In the genomic region with DNA sequence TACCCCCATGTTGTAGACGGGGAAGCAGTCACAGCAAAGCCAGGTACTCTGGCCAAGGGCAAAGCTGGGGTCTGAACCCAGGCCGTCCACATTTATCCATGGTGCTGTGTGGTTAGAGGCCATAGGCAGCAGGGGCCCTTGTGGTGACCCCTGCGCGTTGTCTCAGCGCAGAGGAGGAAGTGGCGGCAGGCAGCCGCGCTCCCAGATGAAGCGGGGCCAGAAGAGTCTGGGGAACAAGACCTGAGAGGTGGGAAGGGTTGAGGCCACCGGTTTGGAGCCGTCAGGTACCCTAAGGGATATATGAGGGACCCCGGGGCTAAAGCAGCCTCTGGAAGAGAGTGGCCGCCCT, we compare ENCODE assay signal across 8 cellular contexts. TPM values are rescaled to one million over a fixed set of nuclear protein-coding genes. Genes with fewer than 3 reads are reported as not detected.
A peak's percentile ranks its signal among the peaks of the same experiment; 100 is the strongest.
DNase-seq lines count a peak whose midpoint lies in the region; ATAC-seq, FAIRE-seq and TF ChIP-seq lines count a peak whose summit lies in the region.

No MANE protein-coding gene starts in this region.

- no peaks in the 10 kb centered on the region for H3K36me3 Mint-ChIP-seq in activated CD4-positive, alpha-beta T cell treated with anti-CD3 and anti-CD28 coated beads, Interleukin-2, amount 10 ng/mL, durations not matched to agents 7 days and 5 days (ENCODE audit: low read depth)

- no peak overlapping the region for H2AK5ac ChIP-seq in IMR-90 (ENCODE audit: low read depth, low read length)

- H3K56ac ChIP-seq in IMR-90 (ENCODE audit: extremely low read depth, insufficient read depth, low read length), result no peak overlapping the region

- no peak for FAIRE-seq in H54 (lab: Jason Lieb, UNC)

- peak overlapping the region; percentile 83 for H3K4me3 ChIP-seq in IMR-90 (ENCODE audit: insufficient read depth, low read depth, low read length)
- peak overlapping the region; percentile 67 for H3K4me3 ChIP-seq in fibroblast of pulmonary artery (replicated peaks; ENCODE audit: low read depth, low read length)
- peak overlapping the region; percentile 83 to 88 for H3K4me3 ChIP-seq in neutrophil (ENCODE audit: low read depth in 1 of 2, low read length in 1 of 2)

- no peak overlapping the region for H2BK20ac ChIP-seq in IMR-90 (ENCODE audit: low read depth, low read length)

- H2AK9ac ChIP-seq in IMR-90 (replicated peaks; ENCODE audit: low read depth, low read length, poor library complexity), result no peak overlapping the region

- H4K5ac ChIP-seq in IMR-90 (ENCODE audit: low read depth, low read length), result no peak overlapping the region; the same call in 1 of the 2 replicates

- H3K27me3 ChIP-seq in IMR-90 (ENCODE audit: control insufficient read depth, insufficient read depth, low read length) (peaks cover 5% of the 10 kb centered on the region; the same call in 1 of the 2 replicates), neutrophil (no peaks in the 10 kb centered on the region)

- TF ChIP-seq RAD21 in IMR-90 (IDR thresholded peaks at IDR 0.05; ENCODE audit: low read length), result no peak

- no peak overlapping the region for H3K27ac ChIP-seq in IMR-90 (ENCODE audit: insufficient read depth, low read length)
- H3K27ac ChIP-seq in neutrophil, result peak overlapping the region; percentile 88

- peak overlapping the region; percentile 52; the same call in 1 of the 2 replicates for H3K4ac ChIP-seq in IMR-90 (ENCODE audit: low read depth, low read length)

- H3K9ac ChIP-seq in IMR-90 (ENCODE audit: low read depth, low read length), result no peak overlapping the region

- no peaks in the 10 kb centered on the region for H3K79me1 ChIP-seq in IMR-90 (ENCODE audit: low read depth in 1 of 2, low read length in 2 of 2)

- H3K36me3 ChIP-seq in IMR-90 (ENCODE audit: control insufficient read depth, insufficient read depth, low read length) (no peaks in the 10 kb centered on the region), neutrophil (no peaks in the 10 kb centered on the region)

- H3K14ac ChIP-seq in IMR-90 (replicated peaks; ENCODE audit: low read depth, low read length), result no peak overlapping the region

- TF ChIP-seq CTCF in GM10266 (IDR thresholded peaks at IDR 0.05; ENCODE audit: control insufficient read depth, insufficient read depth, low read depth, missing control alignments) (no peak), IMR-90 (conservative IDR thresholded peaks at IDR 0.05; ENCODE audit: low read depth, low read length) (no peak), fibroblast of pulmonary artery (IDR thresholded peaks at IDR 0.05; ENCODE audit: low read length, missing control alignments) (no peak), neutrophil (IDR thresholded peaks at IDR 0.05) (peak; percentile 42)

- H3K9me1 ChIP-seq in IMR-90 (ENCODE audit: insufficient read depth, low read length), result no peaks in the 10 kb centered on the region

- H3K27me3 Mint-ChIP-seq in activated CD4-positive, alpha-beta T cell treated with anti-CD3 and anti-CD28 coated beads, Interleukin-2, amount 10 ng/mL, durations not matched to agents 7 days and 5 days, result peaks cover 16% of the 10 kb centered on the region

- WGBS in IMR-90 (ENCODE audit: extremely low coverage in 2 of 2, insufficient read length in 1 of 2), 2 experiments, result 44% methylated on average over 8 of the region's 13 CpGs; no CpG with 5 or more reads in 1 of the 2 experiments

- TF ChIP-seq POLR2A in IMR-90 (IDR thresholded peaks at IDR 0.05; ENCODE audit: low read depth, low read length) (no peak), H54 (IDR thresholded peaks at IDR 0.05; ENCODE audit: low read depth, low read length) (no peak)

- no peak overlapping the region for H4K91ac ChIP-seq in IMR-90 (ENCODE audit: insufficient read depth, low read depth, low read length)

- peak overlapping the region; percentile 46 to 57; a peak in 3 of 4 replicates for H4K8ac ChIP-seq in IMR-90 (ENCODE audit: low read depth in 2 of 2, low read length in 2 of 2)

- H3K9me3 Mint-ChIP-seq in activated CD4-positive, alpha-beta T cell treated with anti-CD3 and anti-CD28 coated beads, Interleukin-2, amount 10 ng/mL, durations not matched to agents 7 days and 5 days, result no peaks in the 10 kb centered on the region

- POLR2A ChIA-PET in IMR-90 (lab: Charles Lee; ENCODE audit: unreplicated experiment), result no interaction called here
- POLR2A ChIA-PET in activated CD4-positive, alpha-beta T cell treated with anti-CD3 and anti-CD28 coated beads, Interleukin-2, amount 10 ng/mL, durations not matched to agents 7 days and 5 days (lab: Charles Lee), result no interaction called here

- H3K23ac ChIP-seq in IMR-90 (ENCODE audit: low read depth, low read length), result no peak overlapping the region; the same call in 1 of the 2 replicates

- no peaks in the 10 kb centered on the region for H4K20me1 ChIP-seq in IMR-90 (ENCODE audit: insufficient read depth, low read length)

- H2BK15ac ChIP-seq in IMR-90 (ENCODE audit: low read depth, low read length), result no peak overlapping the region; the same call in 2 of the 3 replicates

- H2AFZ ChIP-seq in IMR-90 (replicated peaks; ENCODE audit: low read length, poor library complexity), result peak overlapping the region; percentile 96

- H3K4me1 ChIP-seq in IMR-90 (ENCODE audit: control insufficient read depth, insufficient read depth, low read length), result peaks cover under 1% of the 10 kb centered on the region; the same call in 1 of the 2 replicates
- peaks cover 15 to 19% of the 10 kb centered on the region in 2 experiments for H3K4me1 ChIP-seq in neutrophil (ENCODE audit: control insufficient read depth in 1 of 2, insufficient read depth in 1 of 2, low read depth in 1 of 2, low read length in 1 of 2)

- in situ Hi-C loops in IMR-90 (cut with MboI; ENCODE audit: low sequenced_read_pairs), result loop anchor here (25.0 kb wide), 1 partner anchor 586 kb away; a partner anchor contains a TSS

- H2BK5ac ChIP-seq in IMR-90 (ENCODE audit: low read depth, low read length, poor library complexity, severe bottlenecking), result no peak overlapping the region

- peak; percentile 72 for ATAC-seq in GM21526 (IDR thresholded peaks at IDR 0.05; ENCODE audit: low FRiP score, unreplicated experiment)
- ATAC-seq in IMR-90 (ENCODE audit: low read depth), result peak; percentile 6; the same call in 1 of the 2 replicates

- BruUV-seq in IMR-90 (replicated peaks; lab: Mats Ljungman, UMichigan), result no TSS peak

- peak overlapping the region; percentile 66 for H3K27ac Mint-ChIP-seq in activated CD4-positive, alpha-beta T cell treated with anti-CD3 and anti-CD28 coated beads, Interleukin-2, amount 10 ng/mL, durations not matched to agents 7 days and 5 days

- H3K9me3 ChIP-seq in IMR-90 (ENCODE audit: control insufficient read depth, insufficient read depth, low read length), result no peaks in the 10 kb centered on the region
- H3K9me3 ChIP-seq in neutrophil, result no peaks in the 10 kb centered on the region

- no peak overlapping the region for H2BK120ac ChIP-seq in IMR-90 (ENCODE audit: low read depth, low read length)

- H3K4me1 Mint-ChIP-seq in activated CD4-positive, alpha-beta T cell treated with anti-CD3 and anti-CD28 coated beads, Interleukin-2, amount 10 ng/mL, durations not matched to agents 7 days and 5 days, result peaks cover 20% of the 10 kb centered on the region

- intact Hi-C loops in IMR-90 (cut with micrococcal nuclease), result no loop called here

- peak overlapping the region; percentile 73 for H3K4me3 Mint-ChIP-seq in activated CD4-positive, alpha-beta T cell treated with anti-CD3 and anti-CD28 coated beads, Interleukin-2, amount 10 ng/mL, durations not matched to agents 7 days and 5 days

- peak overlapping the region; percentile 86 for H3K4me2 ChIP-seq in IMR-90 (ENCODE audit: low read depth, low read length)

- DNase-seq in GM10266 (ENCODE audit: extremely low spot score) (peak; percentile 62), IMR-90 (no peak), fibroblast of pulmonary artery (ENCODE audit: low read depth) (no peak), H54 (ENCODE audit: insufficient read length, low spot score) (no peak), foreskin melanocyte (no peak)
- DNase-seq in activated CD4-positive, alpha-beta T cell treated with anti-CD3 and anti-CD28 coated beads, Interleukin-2, amount 10 ng/mL, durations not matched to agents 7 days and 5 days, result peak; percentile 13

- CTCF ChIA-PET in IMR-90 (lab: Yijun Ruan, JAX), result interaction anchor here (1.6 kb wide), 1 partner anchor 10 kb away, joined by 3 read pairs; no protein-coding TSS in a partner anchor
- CTCF ChIA-PET in activated CD4-positive, alpha-beta T cell treated with anti-CD3 and anti-CD28 coated beads, Interleukin-2, amount 10 ng/mL, durations not matched to agents 7 days and 5 days (lab: Charles Lee), result no interaction called here

- H3K18ac ChIP-seq in IMR-90 (ENCODE audit: low read depth, low read length), result no peak overlapping the region

- dilution Hi-C loops in IMR-90 (cut with HindIII; ENCODE audit: low sequenced_read_pairs, unreplicated experiment), result no loop called here

TF ChIP-seq in IMR-90, 13 proteins besides CTCF, POLR2A, EP300 and RAD21 (continues in another document):
- no peak for TF ChIP-seq CHD1 (IDR thresholded peaks at IDR 0.05; ENCODE audit: low read depth, low read length)
- no peak for TF ChIP-seq MAFK (IDR thresholded peaks at IDR 0.05; ENCODE audit: low read depth, low read length)
- TF ChIP-seq RCOR1 (IDR thresholded peaks at IDR 0.05; ENCODE audit: insufficient replicate concordance, low read length), result no peak
- TF ChIP-seq MAZ (IDR thresholded peaks at IDR 0.05; ENCODE audit: borderline replicate concordance, low read depth, low read length), result no peak
- no peak for TF ChIP-seq CEBPB (IDR thresholded peaks at IDR 0.05; ENCODE audit: low read depth, low read length)
- TF ChIP-seq MXI1 (IDR thresholded peaks at IDR 0.05; ENCODE audit: borderline replicate concordance, low read depth, low read length), result no peak
- no peak for TF ChIP-seq BHLHE40 (IDR thresholded peaks at IDR 0.05; ENCODE audit: low read depth, low read length)
- TF ChIP-seq RFX5 (IDR thresholded peaks at IDR 0.05; ENCODE audit: low read depth, low read length), result no peak

RNA-seq across cellular contexts. Expression of a gene that starts 0.8 kb away (rescaled TPM):
- 0.54 and 0.56 TPM in 2 replicates for total RNA-seq in IMR-90 (2012; rRNA removed)
- polyA plus RNA-seq in IMR-90 (2012; rRNA removed), result 0.13 and 0.26 TPM in 2 replicates
- 0.14 and 0.31 TPM in 2 replicates for polyA plus RNA-seq in IMR-90 (2012; cell fraction: cytosol; rRNA removed)
- 0.18 and 0.20 TPM in 2 replicates for polyA plus RNA-seq in IMR-90 (2012; cell fraction: nucleus; rRNA removed; ENCODE audit: low replicate concordance)
- under 1 TPM; 0.50 to 0.77 TPM for total RNA-seq in activated CD4-positive, alpha-beta T cell treated with anti-CD3 and anti-CD28 coated beads, Interleukin-2, amount 10 ng/mL, durations not matched to agents 7 days and 5 days

RNA-seq across cellular contexts. Expression of a gene that starts 32.1 kb away (rescaled TPM):
- total RNA-seq in IMR-90 (2012; rRNA removed), result 20.8 and 38.3 TPM in 2 replicates
- 5.6 and 7.6 TPM in 2 replicates for polyA plus RNA-seq in IMR-90 (2012; rRNA removed)
- 0.90 and 1.6 TPM in 2 replicates for polyA plus RNA-seq in IMR-90 (2012; cell fraction: cytosol; rRNA removed)
- 1.8 and 10.5 TPM in 2 replicates for polyA plus RNA-seq in IMR-90 (2012; cell fraction: nucleus; rRNA removed; ENCODE audit: low replicate concordance)
- total RNA-seq in activated CD4-positive, alpha-beta T cell treated with anti-CD3 and anti-CD28 coated beads, Interleukin-2, amount 10 ng/mL, durations not matched to agents 7 days and 5 days, result 10 to 100 TPM; 46.9 to 58.9 TPM

Comparison
In these comparisons a context has a peak if more than half of its experiments do, and no peak if none do; other contexts are left out.
1. DNase-seq: peak in GM10266 (single experiment) and activated CD4-positive, alpha-beta T cell treated with anti-CD3 and anti-CD28 coated beads, Interleukin-2, amount 10 ng/mL, durations not matched to agents 7 days and 5 days (single experiment); none in IMR-90 (single experiment), fibroblast of pulmonary artery (single experiment), H54 (single experiment) and foreskin melanocyte (single experiment).
2. Peak in every context shown above with its lines, with median percentiles within 50 percentile points of each other: H3K4me3 ChIP-seq.